In the genomic region with DNA sequence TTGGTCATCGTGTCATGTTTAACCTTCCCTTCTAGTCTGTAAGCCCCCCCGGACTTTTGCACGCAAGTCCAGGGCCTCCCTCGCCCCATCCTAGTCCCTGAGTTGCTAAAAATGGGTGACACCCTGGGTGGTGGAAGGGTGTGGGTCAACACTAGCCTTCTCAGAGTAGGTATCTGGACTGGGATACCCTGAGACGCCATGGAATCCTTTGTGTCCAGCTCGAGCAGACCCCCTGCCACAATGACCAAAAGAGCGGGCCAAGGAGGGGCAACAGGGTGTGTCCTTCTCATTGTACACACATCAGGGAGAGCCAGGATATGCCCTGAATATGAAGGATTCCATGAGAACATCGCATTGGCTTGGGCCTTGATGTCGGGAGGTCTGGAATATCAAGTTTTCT, we compare ENCODE assay signal across 20 cellular contexts.
DNase-seq lines count a peak whose midpoint lies in the region; ATAC-seq and TF ChIP-seq lines count a peak whose summit lies in the region.
"Had no signal": no experiment of that assay in that cellular context is flagged by ENCODE, and none has a peak within 500 bp of the region (broad histone marks: within the 10 kb centered on the region; RNA-seq: fewer than 3 reads in every experiment).

No MANE protein-coding gene starts in this region.

- ATAC-seq in HG03469 (IDR thresholded peaks at IDR 0.05; ENCODE audit: unreplicated experiment), result no peak
- ATAC-seq: CD8-positive, alpha-beta T cell; GM12878 had no signal

- H2BK120ac ChIP-seq in neuronal stem cell (ENCODE audit: low read depth, low read length), result no peak overlapping the region

- H3K4me1 ChIP-seq in esophagus muscularis mucosa (no peaks in the 10 kb centered on the region), neuronal stem cell (ENCODE audit: control insufficient read depth in 2 of 2, insufficient read depth in 1 of 2, low read depth in 1 of 2, low read length in 2 of 2) (peaks cover 0 to 11% of the 10 kb centered on the region in 2 donors)

- H3K4me3 ChIP-seq in coronary artery (no peak overlapping the region), esophagus muscularis mucosa (no peak overlapping the region), neuronal stem cell (ENCODE audit: low read length in 2 of 2) (no peak overlapping the region)
- H3K4me3 ChIP-seq: BLaER1 treated with 17β-estradiol and CSF1 and Interleukin-3, amounts not matched to agents 10 nM and 100 nM; GM12878 had no signal

- peak; percentile 21 for DNase-seq in coronary artery (ENCODE audit: low spot score)
- peak; percentile 86 for DNase-seq in esophagus muscularis mucosa (ENCODE audit: extremely low spot score)
- no peak for DNase-seq in neuronal stem cell (ENCODE audit: low spot score)
- no peak for DNase-seq in effector CD8-positive, alpha-beta T cell (lab: John Stamatoyannopoulos, UW)
- DNase-seq: 8988T; ACHN; CD4-positive, alpha-beta T cell; CD8-positive, alpha-beta T cell; COR-L47; DMS 273 treated with DMSO at 0.1 percent for 48 hours; DMS153; DMS53; DMS79; DND-41; EL; GDM1 had no signal

- H3K27ac ChIP-seq in coronary artery, result no peak overlapping the region
- H3K27ac ChIP-seq in esophagus muscularis mucosa (replicated peaks in 1 of 4), result no peak overlapping the region
- no peak overlapping the region for H3K27ac ChIP-seq in neuronal stem cell (replicated peaks; ENCODE audit: low read length)
- H3K27ac ChIP-seq: BLaER1 treated with 17β-estradiol and CSF1 and Interleukin-3, amounts not matched to agents 10 nM and 100 nM; C4-2B had no signal

- no peak overlapping the region for H3K23ac ChIP-seq in neuronal stem cell (ENCODE audit: low read depth, low read length, poor library complexity)

- H3K4ac ChIP-seq in neuronal stem cell (ENCODE audit: low read length), result no peak overlapping the region

- 89% methylated on average over 9 of the region's 9 CpGs for WGBS in esophagus muscularis mucosa
- WGBS in neuronal stem cell (ENCODE audit: extremely low coverage in 2 of 2, insufficient read length in 2 of 2, insufficient replicate concordance in 1 of 2), 2 donors, result no CpG with 5 or more reads among the region's 9 CpGs

- H3K36me3 ChIP-seq in esophagus muscularis mucosa (no peaks in the 10 kb centered on the region), neuronal stem cell (replicated peaks in 1 of 2; ENCODE audit: control insufficient read depth in 2 of 2, insufficient read depth in 2 of 2, low read length in 2 of 2) (no peaks in the 10 kb centered on the region)
- H3K36me3 ChIP-seq: BLaER1 treated with 17β-estradiol and CSF1 and Interleukin-3, amounts not matched to agents 10 nM and 100 nM had no signal

- no peak for TF ChIP-seq POLR2A in esophagus muscularis mucosa (IDR thresholded peaks at IDR 0.05; ENCODE audit: low read depth)

- peak overlapping the region; percentile 82 for H2AK5ac ChIP-seq in neuronal stem cell (ENCODE audit: low read depth, low read length)

- no peak for TF ChIP-seq EP300 in esophagus muscularis mucosa (IDR thresholded peaks at IDR 0.05)

- H3K14ac ChIP-seq in neuronal stem cell (ENCODE audit: low read length), result no peak overlapping the region

- H3K9me3 ChIP-seq in esophagus muscularis mucosa (no peaks in the 10 kb centered on the region), neuronal stem cell (replicated peaks in 1 of 2; ENCODE audit: control insufficient read depth in 2 of 2, insufficient read depth in 1 of 2, low read depth in 1 of 2, low read length in 2 of 2) (no peaks in the 10 kb centered on the region)
- H3K9me3 ChIP-seq: BLaER1 treated with 17β-estradiol and CSF1 and Interleukin-3, amounts not matched to agents 10 nM and 100 nM had no signal

- intact Hi-C loops in esophagus muscularis mucosa (cut with DNase I), result no loop called here

- no peaks in the 10 kb centered on the region for H3K27me3 ChIP-seq in esophagus muscularis mucosa
- H3K27me3 ChIP-seq in neuronal stem cell (ENCODE audit: control insufficient read depth in 3 of 3, insufficient read depth in 3 of 3, low read depth in 1 of 3, low read length in 3 of 3), result no peaks in the 10 kb centered on the region
- H3K27me3 ChIP-seq: BLaER1 treated with 17β-estradiol and CSF1 and Interleukin-3, amounts not matched to agents 10 nM and 100 nM had no signal

- no peak overlapping the region for H2BK5ac ChIP-seq in neuronal stem cell (ENCODE audit: low read length)

- H4K91ac ChIP-seq in neuronal stem cell (ENCODE audit: low read depth, low read length, poor library complexity), result no peak overlapping the region

- no peak overlapping the region for H2BK15ac ChIP-seq in neuronal stem cell (ENCODE audit: low read length)

- TF ChIP-seq CTCF in coronary artery (IDR thresholded peaks at IDR 0.05), result no peak
- no peak for TF ChIP-seq CTCF in esophagus muscularis mucosa (IDR thresholded peaks at IDR 0.05)

- no peak overlapping the region for H3K9ac ChIP-seq in neuronal stem cell (ENCODE audit: low read depth, low read length, poor library complexity)
- H3K9ac ChIP-seq: BLaER1 treated with 17β-estradiol and CSF1 and Interleukin-3, amounts not matched to agents 10 nM and 100 nM had no signal

- no peak overlapping the region for H3K4me2 ChIP-seq in neuronal stem cell (ENCODE audit: insufficient read depth, low read length, poor library complexity, severe bottlenecking)
- H3K4me2 ChIP-seq: BLaER1 treated with 17β-estradiol and CSF1 and Interleukin-3, amounts not matched to agents 10 nM and 100 nM had no signal

- no peak overlapping the region for H4K8ac ChIP-seq in neuronal stem cell (ENCODE audit: low read depth, low read length)

- H2BK12ac ChIP-seq in neuronal stem cell (ENCODE audit: low read length), result no peak overlapping the region

- no peak overlapping the region for H3K18ac ChIP-seq in neuronal stem cell (ENCODE audit: low read length)

- H3K79me1 ChIP-seq in neuronal stem cell (ENCODE audit: low read depth, low read length), result no peaks in the 10 kb centered on the region

- H2AFZ ChIP-seq in neuronal stem cell (ENCODE audit: low read length), result no peak overlapping the region

Comparison
In these comparisons a context has a peak if more than half of its experiments do, and no peak if none do; other contexts are left out.
1. DNase-seq: peak in coronary artery (single experiment) and esophagus muscularis mucosa (single experiment); none in neuronal stem cell (single experiment) and effector CD8-positive, alpha-beta T cell (single experiment).